1 cellular context compared by ENCODE assay signal in the genomic region with DNA sequence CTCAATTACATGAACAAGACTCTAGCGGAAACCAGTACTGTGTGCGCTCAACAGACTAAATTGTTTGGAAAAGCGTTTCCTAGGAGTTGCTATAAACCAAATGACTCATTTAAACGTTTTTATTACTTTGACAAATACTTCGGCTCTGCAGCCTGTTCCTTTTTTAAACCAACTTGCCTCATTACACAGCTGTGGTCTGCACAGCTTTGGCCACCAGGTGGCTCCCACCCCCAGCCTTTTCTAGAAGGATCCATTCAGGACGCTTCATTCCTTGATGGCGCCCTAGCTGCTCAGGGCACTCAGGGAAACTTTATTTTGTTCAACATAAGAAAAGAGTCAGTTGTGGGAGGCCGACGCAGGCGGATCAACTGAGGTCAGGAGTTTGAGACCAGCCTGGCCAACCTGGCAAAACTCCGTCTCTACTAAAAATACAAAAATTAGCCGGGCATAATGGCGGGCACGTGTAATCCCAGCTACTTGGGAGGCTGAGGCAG.
A peak's percentile ranks its signal among the peaks of the same experiment; 100 is the strongest.
TF ChIP-seq lines count a peak whose summit lies in the region.

No MANE protein-coding gene starts in this region.

TF ChIP-seq in SK-N-SH, 30 proteins besides CTCF, POLR2A, EP300 and RAD21 (continued from another document):
- TF ChIP-seq, protein P1, sequence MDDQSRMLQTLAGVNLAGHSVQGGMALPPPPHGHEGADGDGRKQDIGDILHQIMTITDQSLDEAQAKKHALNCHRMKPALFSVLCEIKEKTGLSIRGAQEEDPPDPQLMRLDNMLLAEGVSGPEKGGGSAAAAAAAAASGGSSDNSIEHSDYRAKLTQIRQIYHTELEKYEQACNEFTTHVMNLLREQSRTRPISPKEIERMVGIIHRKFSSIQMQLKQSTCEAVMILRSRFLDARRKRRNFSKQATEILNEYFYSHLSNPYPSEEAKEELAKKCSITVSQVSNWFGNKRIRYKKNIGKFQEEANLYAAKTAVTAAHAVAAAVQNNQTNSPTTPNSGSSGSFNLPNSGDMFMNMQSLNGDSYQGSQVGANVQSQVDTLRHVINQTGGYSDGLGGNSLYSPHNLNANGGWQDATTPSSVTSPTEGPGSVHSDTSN (IDR thresholded peaks at IDR 0.05): no peak
- TF ChIP-seq, protein P2, sequence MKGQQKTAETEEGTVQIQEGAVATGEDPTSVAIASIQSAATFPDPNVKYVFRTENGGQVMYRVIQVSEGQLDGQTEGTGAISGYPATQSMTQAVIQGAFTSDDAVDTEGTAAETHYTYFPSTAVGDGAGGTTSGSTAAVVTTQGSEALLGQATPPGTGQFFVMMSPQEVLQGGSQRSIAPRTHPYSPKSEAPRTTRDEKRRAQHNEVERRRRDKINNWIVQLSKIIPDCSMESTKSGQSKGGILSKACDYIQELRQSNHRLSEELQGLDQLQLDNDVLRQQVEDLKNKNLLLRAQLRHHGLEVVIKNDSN (IDR thresholded peaks at IDR 0.05; ENCODE audit: borderline replicate concordance, low read depth): no peak
- no peak for TF ChIP-seq ELF1 (IDR thresholded peaks at IDR 0.05)
- no peak for TF ChIP-seq FOXJ3 (CRISPR knock-in tag; IDR thresholded peaks at IDR 0.05)
- no peak for TF ChIP-seq TAF1 (IDR thresholded peaks at IDR 0.05; ENCODE audit: borderline replicate concordance, low read depth, low read length)
- TF ChIP-seq, protein P3, sequence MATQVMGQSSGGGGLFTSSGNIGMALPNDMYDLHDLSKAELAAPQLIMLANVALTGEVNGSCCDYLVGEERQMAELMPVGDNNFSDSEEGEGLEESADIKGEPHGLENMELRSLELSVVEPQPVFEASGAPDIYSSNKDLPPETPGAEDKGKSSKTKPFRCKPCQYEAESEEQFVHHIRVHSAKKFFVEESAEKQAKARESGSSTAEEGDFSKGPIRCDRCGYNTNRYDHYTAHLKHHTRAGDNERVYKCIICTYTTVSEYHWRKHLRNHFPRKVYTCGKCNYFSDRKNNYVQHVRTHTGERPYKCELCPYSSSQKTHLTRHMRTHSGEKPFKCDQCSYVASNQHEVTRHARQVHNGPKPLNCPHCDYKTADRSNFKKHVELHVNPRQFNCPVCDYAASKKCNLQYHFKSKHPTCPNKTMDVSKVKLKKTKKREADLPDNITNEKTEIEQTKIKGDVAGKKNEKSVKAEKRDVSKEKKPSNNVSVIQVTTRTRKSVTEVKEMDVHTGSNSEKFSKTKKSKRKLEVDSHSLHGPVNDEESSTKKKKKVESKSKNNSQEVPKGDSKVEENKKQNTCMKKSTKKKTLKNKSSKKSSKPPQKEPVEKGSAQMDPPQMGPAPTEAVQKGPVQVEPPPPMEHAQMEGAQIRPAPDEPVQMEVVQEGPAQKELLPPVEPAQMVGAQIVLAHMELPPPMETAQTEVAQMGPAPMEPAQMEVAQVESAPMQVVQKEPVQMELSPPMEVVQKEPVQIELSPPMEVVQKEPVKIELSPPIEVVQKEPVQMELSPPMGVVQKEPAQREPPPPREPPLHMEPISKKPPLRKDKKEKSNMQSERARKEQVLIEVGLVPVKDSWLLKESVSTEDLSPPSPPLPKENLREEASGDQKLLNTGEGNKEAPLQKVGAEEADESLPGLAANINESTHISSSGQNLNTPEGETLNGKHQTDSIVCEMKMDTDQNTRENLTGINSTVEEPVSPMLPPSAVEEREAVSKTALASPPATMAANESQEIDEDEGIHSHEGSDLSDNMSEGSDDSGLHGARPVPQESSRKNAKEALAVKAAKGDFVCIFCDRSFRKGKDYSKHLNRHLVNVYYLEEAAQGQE (IDR thresholded peaks at IDR 0.05; ENCODE audit: low read depth, low read length): no peak
- no peak for TF ChIP-seq RXRA (IDR thresholded peaks at IDR 0.05; ENCODE audit: borderline replicate concordance, low read depth)
- no peak for TF ChIP-seq GABPA (IDR thresholded peaks at IDR 0.05; ENCODE audit: low read depth)
- no peak for TF ChIP-seq GATA2 (CRISPR knock-in tag; IDR thresholded peaks at IDR 0.05)
- TF ChIP-seq, protein P4, sequence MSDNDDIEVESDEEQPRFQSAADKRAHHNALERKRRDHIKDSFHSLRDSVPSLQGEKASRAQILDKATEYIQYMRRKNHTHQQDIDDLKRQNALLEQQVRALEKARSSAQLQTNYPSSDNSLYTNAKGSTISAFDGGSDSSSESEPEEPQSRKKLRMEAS (IDR thresholded peaks at IDR 0.05; ENCODE audit: low read depth): peak; percentile 66; the same call in 1 of the 2 replicates
- TF ChIP-seq POLR2AphosphoS5 (IDR thresholded peaks at IDR 0.05; ENCODE audit: low read depth, low read length): no peak
- 0 out of 2 replicates have a peak, but pooled peaks have one; percentile 47 for TF ChIP-seq FOXM1 (IDR thresholded peaks at IDR 0.05; ENCODE audit: low read depth)
- TF ChIP-seq RFX5 (IDR thresholded peaks at IDR 0.05; ENCODE audit: low read length): no peak
- peak; percentile 44; the same call in 1 of the 2 replicates for TF ChIP-seq JUND (IDR thresholded peaks at IDR 0.05)
TF ChIP-seq in SK-N-SH: peak in this region for 8.
